11 cellular contexts compared by ENCODE assay signal in the genomic region with DNA sequence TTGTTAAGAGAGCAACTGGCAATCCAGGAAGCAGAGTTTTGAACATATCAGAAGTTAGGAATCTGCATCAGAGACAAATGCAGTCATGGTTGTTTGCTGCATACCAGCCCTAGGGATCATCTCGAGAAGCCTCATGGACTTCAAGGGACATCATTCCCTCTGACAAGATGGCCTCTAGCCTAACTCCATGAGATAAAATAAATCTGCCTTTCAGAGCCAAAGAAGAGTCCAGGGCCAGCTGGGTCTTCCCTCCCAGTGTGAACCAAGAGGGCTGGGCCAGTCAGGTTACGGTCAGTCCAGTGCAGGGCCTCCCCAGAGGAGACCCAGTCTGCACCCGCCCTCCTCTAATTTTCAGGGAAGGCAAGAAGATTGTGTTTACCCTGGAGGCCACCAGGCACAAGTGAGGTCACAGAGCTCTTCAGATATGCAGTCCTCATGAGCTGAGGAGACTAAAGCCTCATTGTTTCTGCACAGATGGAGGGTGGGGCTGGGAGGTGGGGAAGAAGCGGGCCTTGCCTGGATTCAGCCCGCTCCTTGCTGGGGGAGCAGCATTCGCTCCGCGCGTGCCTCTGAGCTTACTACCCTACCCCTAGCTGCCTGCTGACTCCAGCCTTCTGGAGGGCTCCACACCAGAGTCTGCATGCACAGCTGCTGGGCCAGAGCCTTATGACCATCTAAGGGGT. TPM values are rescaled to one million over a fixed set of nuclear protein-coding genes. Genes with fewer than 3 reads are reported as not detected.
DNase-seq lines count a peak whose midpoint lies in the region; ATAC-seq and TF ChIP-seq lines count a peak whose summit lies in the region.
"Had no signal": no experiment of that assay in that cellular context is flagged by ENCODE, and none has a peak within 500 bp of the region (broad histone marks: within the 10 kb centered on the region; RNA-seq: fewer than 3 reads in every experiment).

No MANE protein-coding gene starts in this region.

- no peak for ATAC-seq in HG02938 (IDR thresholded peaks at IDR 0.05; ENCODE audit: unreplicated experiment)

- peaks cover 3% of the 10 kb centered on the region for H3K9me3 Mint-ChIP-seq in progenitor cell of endocrine pancreas (ENCODE audit: low read depth)

- H3K4me3 Mint-ChIP-seq in progenitor cell of endocrine pancreas (ENCODE audit: low read depth), result peak overlapping the region; percentile 31

- TF ChIP-seq CTCF in left ventricle myocardium inferior (IDR thresholded peaks at IDR 0.05; ENCODE audit: borderline replicate concordance), result no peak
- TF ChIP-seq CTCF in progenitor cell of endocrine pancreas (IDR thresholded peaks at IDR 0.05; ENCODE audit: unreplicated experiment), result no peak

- peak; percentile 26 for DNase-seq in ELR (ENCODE audit: low read depth)
- DNase-seq in SK-MEL-5 (ENCODE audit: low read depth, low spot score), result peak; percentile 95
- DNase-seq in left ventricle myocardium inferior, result peak; percentile 74
- DNase-seq in progenitor cell of endocrine pancreas (ENCODE audit: low spot score, unreplicated experiment), result no peak
- no peak for DNase-seq in H7
- DNase-seq in NCI-H345 treated with DMSO at 0.1 percent for 48 hours (lab: John Stamatoyannopoulos, UW; ENCODE audit: unreplicated experiment), result no peak
- no peak for DNase-seq in activated CD4-positive, CD25-positive, alpha-beta regulatory T cell treated with anti-CD3 and anti-CD28 coated beads, Interleukin-2, amount 50 U/mL, for 72 hours

- peaks cover 20% of the 10 kb centered on the region for H3K36me3 Mint-ChIP-seq in progenitor cell of endocrine pancreas (ENCODE audit: insufficient read depth)

- intact Hi-C loops in left ventricle myocardium inferior (cut with micrococcal nuclease), result no loop called here

- peaks cover 8% of the 10 kb centered on the region for H3K27me3 Mint-ChIP-seq in progenitor cell of endocrine pancreas

- no peaks in the 10 kb centered on the region for H3K9me3 ChIP-seq in left ventricle myocardium inferior (replicated peaks)
- H3K9me3 ChIP-seq: thoracic aorta had no signal

- peak overlapping the region; percentile 71 for H3K27ac ChIP-seq in left ventricle myocardium inferior (replicated peaks)
- H3K27ac ChIP-seq: SK-N-MC had no signal

- in situ Hi-C loops in SK-MEL-5 (cut with HindIII; ENCODE audit: low pct_unique_long_range_greater_than_20kb, low sequenced_read_pairs), result no loop called here

- no peaks in the 10 kb centered on the region for H3K27me3 ChIP-seq in left ventricle myocardium inferior (ENCODE audit: low read depth)
- no peaks in the 10 kb centered on the region for H3K27me3 ChIP-seq in H7 (ENCODE audit: control insufficient read depth, insufficient read depth, low read length)

- peaks cover 38% of the 10 kb centered on the region for H3K4me1 Mint-ChIP-seq in progenitor cell of endocrine pancreas (ENCODE audit: low read depth)

- H3K36me3 ChIP-seq in left ventricle myocardium inferior (peaks cover 83% of the 10 kb centered on the region), H7 (replicated peaks; ENCODE audit: control insufficient read depth, insufficient read depth, low read length) (peaks cover 7% of the 10 kb centered on the region)

- peak overlapping the region; percentile 95 for H3K27ac Mint-ChIP-seq in progenitor cell of endocrine pancreas

- H3K4me1 ChIP-seq in left ventricle myocardium inferior, result peaks cover 16% of the 10 kb centered on the region

- H3K4me3 ChIP-seq in left ventricle myocardium inferior (no peak overlapping the region), H7 (ENCODE audit: insufficient read depth, low read depth, low read length) (no peak overlapping the region)
- H3K4me3 ChIP-seq: SK-N-MC, smooth muscle cell, thoracic aorta had no signal

RNA-seq across cellular contexts. Expression of a gene that starts 52.8 kb away (rescaled TPM):
- total RNA-seq in SK-MEL-5 (2014; rRNA removed; shearing (Covaris generic)), result 75.9 and 76.0 TPM in 2 replicates
- polyA plus RNA-seq in SK-MEL-5 (2015; cell fraction: cytosol; rRNA removed), result 75.5 and 86.5 TPM in 2 replicates
- polyA plus RNA-seq in SK-MEL-5 (2015; cell fraction: nucleus; rRNA removed), result 95.7 and 99.1 TPM in 2 replicates
- 65.3 TPM for total RNA-seq in left ventricle myocardium inferior
- 20.3 and 33.8 TPM in 2 replicates for total RNA-seq in progenitor cell of endocrine pancreas
- total RNA-seq in H7 (2014; rRNA removed; shearing (Covaris generic)), result 46.8 and 60.4 TPM in 2 replicates

Comparison
In these comparisons a context has a peak if more than half of its experiments do, and no peak if none do; other contexts are left out.
1. DNase-seq: peak in ELR (single experiment), SK-MEL-5 (single experiment) and left ventricle myocardium inferior (single experiment); none in progenitor cell of endocrine pancreas (single experiment), H7 (single experiment), NCI-H345 treated with DMSO at 0.1 percent for 48 hours (single experiment) and activated CD4-positive, CD25-positive, alpha-beta regulatory T cell treated with anti-CD3 and anti-CD28 coated beads, Interleukin-2, amount 50 U/mL, for 72 hours (single experiment).